In genomic region chr11:84721561-84721961, GRCh38 we compare ENCODE assay signal across 14 cellular contexts.
DNase-seq lines count a peak whose midpoint lies in the region; ATAC-seq and TF ChIP-seq lines count a peak whose summit lies in the region.
"Had no signal": no experiment of that assay in that cellular context is flagged by ENCODE, and none has a peak within 500 bp of the region (broad histone marks: within the 10 kb centered on the region; RNA-seq: fewer than 3 reads in every experiment).

No MANE protein-coding gene starts in this region.

- 3 to 9% methylated on average over 1 of the region's 1 CpG for WGBS in body of pancreas, 2 donors

- intact Hi-C loops in body of pancreas (cut with DNase I), result no loop called here

- ATAC-seq in stimulated activated naive CD8-positive, alpha-beta T cell treated with anti-CD3 and anti-CD28 coated beads, Interleukin-15, Interleukin-2, amounts not matched to agents 100 U/mL and 50 U/mL, for 24 hours, result no peak
- ATAC-seq in body of pancreas (no peak), naive B cell (ENCODE audit: low read depth in 2 of 2) (peak; percentile 25 to 44)

- H3K9me3 ChIP-seq in body of pancreas, result no peaks in the 10 kb centered on the region
- H3K9me3 ChIP-seq: esophagus muscularis mucosa, upper lobe of right lung had no signal

- no peak for TF ChIP-seq POLR2A in body of pancreas (IDR thresholded peaks at IDR 0.05)

- TF ChIP-seq CTCF in body of pancreas (IDR thresholded peaks at IDR 0.05) (no peak), RWPE1 (conservative IDR thresholded peaks at IDR 0.05; ENCODE audit: low read depth) (no peak)

- no peaks in the 10 kb centered on the region for H3K27me3 ChIP-seq in body of pancreas
- H3K27me3 ChIP-seq: esophagus muscularis mucosa, upper lobe of right lung had no signal

- DNase-seq in stimulated activated naive CD8-positive, alpha-beta T cell treated with anti-CD3 and anti-CD28 coated beads, Interleukin-15, Interleukin-2, amounts not matched to agents 100 U/mL and 50 U/mL, for 24 hours, result no peak
- DNase-seq in body of pancreas, result peak; percentile 13 to 50 (median 19)
- DNase-seq in naive B cell, result no peak
- no peak for DNase-seq in NCI-H748 (lab: John Stamatoyannopoulos, UW; ENCODE audit: unreplicated experiment)
- no peak for DNase-seq in RWPE1 (ENCODE audit: low spot score)
- DNase-seq in stimulated activated CD4-positive, alpha-beta T cell treated with anti-CD3 and anti-CD28 coated beads, Interleukin-4, amount 100 ng/mL, for 24 hours, result no peak
- DNase-seq in NCI-H2171 (lab: John Stamatoyannopoulos, UW), result no peak
- DNase-seq: activated CD4-positive, alpha-beta T cell treated with anti-CD3 and anti-CD28 coated beads for 1 hour; activated T-cell treated with anti-CD3 and anti-CD28 coated beads, Interleukin-2, amount 50 U/mL, for 24 hours; cortex of kidney; NCI-H1930 had no signal

- peaks cover 19% of the 10 kb centered on the region for H3K27me3 Mint-ChIP-seq in stimulated activated naive CD8-positive, alpha-beta T cell treated with anti-CD3 and anti-CD28 coated beads, Interleukin-15, Interleukin-2, amounts not matched to agents 100 ng/mL and 50 ng/mL, for 24 hours
- peaks cover 9 to 30% (median 19%) of the 10 kb centered on the region in 3 donors for H3K27me3 Mint-ChIP-seq in naive B cell

- CTCF ChIA-PET in RWPE1 (lab: Yijun Ruan, JAX), result no interaction called here

- peak overlapping the region in 1 of 2 donors; percentile 40 for H3K4me3 ChIP-seq in body of pancreas

- peaks cover 7% of the 10 kb centered on the region for H3K4me1 ChIP-seq in body of pancreas

- no peak overlapping the region for H3K27ac Mint-ChIP-seq in stimulated activated naive CD8-positive, alpha-beta T cell treated with anti-CD3 and anti-CD28 coated beads, Interleukin-15, Interleukin-2, amounts not matched to agents 100 ng/mL and 50 ng/mL, for 24 hours
- H3K27ac Mint-ChIP-seq in naive B cell, result peak overlapping the region in 1 of 6 donors; percentile 50
- H3K27ac Mint-ChIP-seq: activated T-cell treated with anti-CD3 and anti-CD28 coated beads, Interleukin-2, amount 50 U/mL, for 24 hours had no signal

- no peaks in the 10 kb centered on the region for H3K36me3 ChIP-seq in body of pancreas (replicated peaks in 1 of 2; ENCODE audit: insufficient read depth in 1 of 2, low read depth in 2 of 2)
- H3K36me3 ChIP-seq: esophagus muscularis mucosa, upper lobe of right lung had no signal

- peaks cover 5% of the 10 kb centered on the region for H3K9me3 Mint-ChIP-seq in stimulated activated naive CD8-positive, alpha-beta T cell treated with anti-CD3 and anti-CD28 coated beads, Interleukin-15, Interleukin-2, amounts not matched to agents 100 ng/mL and 50 ng/mL, for 24 hours
- H3K9me3 Mint-ChIP-seq in naive B cell, result peaks cover 0 to 5% (median 0%) of the 10 kb centered on the region in 7 donors

- H3K36me3 Mint-ChIP-seq in stimulated activated naive CD8-positive, alpha-beta T cell treated with anti-CD3 and anti-CD28 coated beads, Interleukin-15, Interleukin-2, amounts not matched to agents 100 ng/mL and 50 ng/mL, for 24 hours (ENCODE audit: low read depth), result no peaks in the 10 kb centered on the region
- no peaks in the 10 kb centered on the region for H3K36me3 Mint-ChIP-seq in naive B cell

- peaks cover 11% of the 10 kb centered on the region for H3K4me1 Mint-ChIP-seq in stimulated activated naive CD8-positive, alpha-beta T cell treated with anti-CD3 and anti-CD28 coated beads, Interleukin-15, Interleukin-2, amounts not matched to agents 100 ng/mL and 50 ng/mL, for 24 hours (ENCODE audit: low read depth)
- H3K4me1 Mint-ChIP-seq in naive B cell, result peaks cover 4 to 15% (median 13%) of the 10 kb centered on the region in 3 donors

- H3K27ac ChIP-seq in body of pancreas, result peak overlapping the region in 1 of 4 donors; percentile 57
- no peak overlapping the region for H3K27ac ChIP-seq in RWPE1
- H3K27ac ChIP-seq: upper lobe of right lung had no signal

- H3K4me3 Mint-ChIP-seq in stimulated activated naive CD8-positive, alpha-beta T cell treated with anti-CD3 and anti-CD28 coated beads, Interleukin-15, Interleukin-2, amounts not matched to agents 100 ng/mL and 50 ng/mL, for 24 hours, result peak overlapping the region; percentile 71
- peak overlapping the region in 4 of 8 donors; percentile 81 to 90 (median 84) for H3K4me3 Mint-ChIP-seq in naive B cell

- POLR2A ChIA-PET in RWPE1 (lab: Yijun Ruan, JAX; ENCODE audit: low non-redundant PET), result no interaction called here

Comparison
In these comparisons a context has a peak if more than half of its experiments do, and no peak if none do; other contexts are left out.
1. ATAC-seq: peak in naive B cell (2 of 2); none in stimulated activated naive CD8-positive, alpha-beta T cell treated with anti-CD3 and anti-CD28 coated beads, Interleukin-15, Interleukin-2, amounts not matched to agents 100 U/mL and 50 U/mL, for 24 hours (single experiment) and body of pancreas (single experiment).
2. DNase-seq: peak in body of pancreas (4 of 4); none in stimulated activated naive CD8-positive, alpha-beta T cell treated with anti-CD3 and anti-CD28 coated beads, Interleukin-15, Interleukin-2, amounts not matched to agents 100 U/mL and 50 U/mL, for 24 hours (single experiment), naive B cell (single experiment), NCI-H748 (single experiment), RWPE1 (single experiment), stimulated activated CD4-positive, alpha-beta T cell treated with anti-CD3 and anti-CD28 coated beads, Interleukin-4, amount 100 ng/mL, for 24 hours (single experiment) and NCI-H2171 (single experiment).